15 cellular contexts compared by ENCODE assay signal in genomic region chr5:21164425-21164824, GRCh38.
DNase-seq lines count a peak whose midpoint lies in the region; ATAC-seq and TF ChIP-seq lines count a peak whose summit lies in the region.
"Had no signal": no experiment of that assay in that cellular context is flagged by ENCODE, and none has a peak within 500 bp of the region (broad histone marks: within the 10 kb centered on the region; RNA-seq: fewer than 3 reads in every experiment).

No MANE protein-coding gene starts in this region.

- H3K9me2 ChIP-seq in GM23338 (ENCODE audit: insufficient read depth) = peaks cover 3% of the 10 kb centered on the region; the same call in 1 of the 2 replicates

- H3K27ac ChIP-seq in GM23338 (ENCODE audit: low read depth) (no peak overlapping the region), WERI-Rb-1 (no peak overlapping the region)
- H3K27ac ChIP-seq: BLaER1 treated with 17β-estradiol and CSF1 and Interleukin-3, amounts not matched to agents 10 nM and 100 nM; GM23248 had no signal

- no peaks in the 10 kb centered on the region for H3K79me2 ChIP-seq in GM23338 (replicated peaks; ENCODE audit: insufficient read depth)

- H3K4me1 ChIP-seq in GM23338 (ENCODE audit: insufficient read depth) = no peaks in the 10 kb centered on the region
- H3K4me1 ChIP-seq: BLaER1 treated with 17β-estradiol and CSF1 and Interleukin-3, amounts not matched to agents 10 nM and 100 nM had no signal

- H3K4me1 Mint-ChIP-seq in GM23338 = no peaks in the 10 kb centered on the region
- H3K4me1 Mint-ChIP-seq in chondrocyte (ENCODE audit: low read depth) = no peaks in the 10 kb centered on the region
- H3K4me1 Mint-ChIP-seq: B cell had no signal

- H3K27ac Mint-ChIP-seq in GM23338 = no peak overlapping the region
- no peak overlapping the region for H3K27ac Mint-ChIP-seq in chondrocyte (ENCODE audit: unreplicated experiment)
- H3K27ac Mint-ChIP-seq: B cell; CD8-positive, alpha-beta T cell; HFFc6 had no signal

- H3K36me3 ChIP-seq in GM23338 (ENCODE audit: insufficient read depth) (no peaks in the 10 kb centered on the region), WERI-Rb-1 (no peaks in the 10 kb centered on the region)
- H3K36me3 ChIP-seq: BLaER1 treated with 17β-estradiol and CSF1 and Interleukin-3, amounts not matched to agents 10 nM and 100 nM had no signal

- DNase-seq in GM23338 (ENCODE audit: low spot score) = no peak
- peak; percentile 95 for DNase-seq in NCI-H82 (lab: John Stamatoyannopoulos, UW)
- DNase-seq in WERI-Rb-1 = peak; percentile 90
- DNase-seq in chondrocyte (ENCODE audit: low spot score) = no peak
- DNase-seq in DMS53 treated with DMSO at 0.1 percent for 48 hours (lab: John Stamatoyannopoulos, UW; ENCODE audit: unreplicated experiment) = no peak
- DNase-seq: Calu3; CD8-positive, alpha-beta T cell; DMS79; GDM1; GM23248; HFFc6 had no signal

- H3F3A ChIP-seq in GM23338 (replicated peaks; ENCODE audit: low read depth) = no peaks in the 10 kb centered on the region

- H4K20me1 ChIP-seq in GM23338 (replicated peaks; ENCODE audit: insufficient read depth) = no peaks in the 10 kb centered on the region
- H4K20me1 ChIP-seq: BLaER1 treated with 17β-estradiol and CSF1 and Interleukin-3, amounts not matched to agents 10 nM and 100 nM had no signal

- no peaks in the 10 kb centered on the region for H3K36me3 Mint-ChIP-seq in GM23338 (ENCODE audit: low read depth)
- H3K36me3 Mint-ChIP-seq in chondrocyte (ENCODE audit: low read depth) = no peaks in the 10 kb centered on the region
- H3K36me3 Mint-ChIP-seq: CD8-positive, alpha-beta T cell had no signal

- TF ChIP-seq CTCF in GM23338 (conservative IDR thresholded peaks at IDR 0.05; ENCODE audit: low read depth in 2 of 2) (no peak), WERI-Rb-1 (IDR thresholded peaks at IDR 0.05; ENCODE audit: low read depth, low read length) (no peak), chondrocyte (IDR thresholded peaks at IDR 0.05) (no peak)

- H2AFZ ChIP-seq in GM23338 = peak overlapping the region; percentile 28; the same call in 1 of the 2 replicates
- H2AFZ ChIP-seq: GM23248 had no signal

- H3K4me3 Mint-ChIP-seq in GM23338 (no peak overlapping the region), chondrocyte (ENCODE audit: unreplicated experiment) (no peak overlapping the region)
- H3K4me3 Mint-ChIP-seq: B cell; CD8-positive, alpha-beta T cell; HFFc6 had no signal

- H3K9me3 Mint-ChIP-seq in GM23338 (no peaks in the 10 kb centered on the region), chondrocyte (ENCODE audit: low read depth) (no peaks in the 10 kb centered on the region)

- H3K4me3 ChIP-seq in GM23338 = no peak overlapping the region
- no peak overlapping the region for H3K4me3 ChIP-seq in WERI-Rb-1 (ENCODE audit: low read depth, low read length)
- H3K4me3 ChIP-seq: BLaER1 treated with 17β-estradiol and CSF1 and Interleukin-3, amounts not matched to agents 10 nM and 100 nM; GM23248 had no signal

- ATAC-seq in GM23338 (no peak), HG02973 (IDR thresholded peaks at IDR 0.05; ENCODE audit: unreplicated experiment) (no peak)
- ATAC-seq: CD8-positive, alpha-beta T cell; HCT116 had no signal

- H3K27me3 ChIP-seq in GM23338 (ENCODE audit: insufficient read depth) (no peaks in the 10 kb centered on the region), WERI-Rb-1 (ENCODE audit: insufficient read depth, low read depth, severe bottlenecking) (no peaks in the 10 kb centered on the region)
- H3K27me3 ChIP-seq: BLaER1 treated with 17β-estradiol and CSF1 and Interleukin-3, amounts not matched to agents 10 nM and 100 nM had no signal

- H3K9me3 ChIP-seq in WERI-Rb-1 (ENCODE audit: severe bottlenecking) = no peaks in the 10 kb centered on the region

- H3K27me3 Mint-ChIP-seq in GM23338 (ENCODE audit: insufficient read depth, low read depth, poor library complexity) (peaks cover 2% of the 10 kb centered on the region), chondrocyte (ENCODE audit: low read depth) (no peaks in the 10 kb centered on the region)
- H3K27me3 Mint-ChIP-seq: B cell had no signal

- no peak overlapping the region for H3K4me2 ChIP-seq in GM23338
- H3K4me2 ChIP-seq: BLaER1 treated with 17β-estradiol and CSF1 and Interleukin-3, amounts not matched to agents 10 nM and 100 nM had no signal

TF ChIP-seq in GM23338, 12 proteins besides CTCF, POLR2A, EP300 and RAD21 (continues in another document):
- no peak for TF ChIP-seq ZNF331 (CRISPR knock-in tag; IDR thresholded peaks at IDR 0.05; ENCODE audit: low read depth)
- no peak for TF ChIP-seq ZNF114 (CRISPR knock-in tag; IDR thresholded peaks at IDR 0.05)
- no peak for TF ChIP-seq NANOG (IDR thresholded peaks at IDR 0.05; ENCODE audit: borderline replicate concordance)
- TF ChIP-seq CREB1 (CRISPR knock-in tag; IDR thresholded peaks at IDR 0.05; ENCODE audit: low read depth) = no peak
- no peak for TF ChIP-seq EZH2 (IDR thresholded peaks at IDR 0.05; ENCODE audit: low read depth, unreplicated experiment)
- no peak for TF ChIP-seq ZNF462 (CRISPR knock-in tag; IDR thresholded peaks at IDR 0.05)
- no peak for TF ChIP-seq ETS1 (IDR thresholded peaks at IDR 0.05)
- TF ChIP-seq EZH2phosphoT487 (IDR thresholded peaks at IDR 0.05; ENCODE audit: unreplicated experiment) = no peak

Comparison
In these comparisons a context has a peak if more than half of its experiments do, and no peak if none do; other contexts are left out.
1. DNase-seq: peak in NCI-H82 (single experiment) and WERI-Rb-1 (single experiment); none in GM23338 (single experiment), chondrocyte (single experiment) and DMS53 treated with DMSO at 0.1 percent for 48 hours (single experiment).